In genomic region chr18:58272209-58272608, GRCh38 we compare ENCODE assay signal across 16 cellular contexts.
"Had no signal": no experiment of that assay in that cellular context is flagged by ENCODE, and none has a peak within 500 bp of the region (broad histone marks: within the 10 kb centered on the region; RNA-seq: fewer than 3 reads in every experiment).

No MANE protein-coding gene starts in this region.

- H3K4me3 ChIP-seq: ascending aorta, gastrocnemius medialis, lower lobe of right lung, pancreas, sigmoid colon, tibial nerve had no signal

- H3K4me1 ChIP-seq: ascending aorta, tibial nerve had no signal

- H3K9me3 ChIP-seq: ascending aorta, gastrocnemius medialis, lower lobe of right lung, neutrophil, pancreas, sigmoid colon, tibial nerve had no signal

- H3K27ac ChIP-seq: ascending aorta, neutrophil, sigmoid colon, tibial nerve, WERI-Rb-1 had no signal

- H3K36me3 ChIP-seq: ascending aorta, gastrocnemius medialis, lower lobe of right lung, neutrophil, pancreas, sigmoid colon, tibial nerve, WERI-Rb-1 had no signal

- H3K27me3 ChIP-seq: ascending aorta, gastrocnemius medialis, neutrophil, pancreas, sigmoid colon, tibial nerve had no signal

- ATAC-seq: esophagus mucosa; gastrocnemius medialis; lower lobe of right lung; pancreas; stimulated activated naive CD8-positive, alpha-beta T cell treated with anti-CD3 and anti-CD28 coated beads, Interleukin-15, Interleukin-2, amounts not matched to agents 100 U/mL and 50 U/mL, for 24 hours had no signal

- DNase-seq: activated CD4-positive, alpha-beta T cell treated with anti-CD3 and anti-CD28 coated beads for 1 hour; activated CD4-positive, alpha-beta T cell treated with anti-CD3 and anti-CD28 coated beads, Interleukin-2, amount 50 U/mL, for 4 hours; activated gamma-delta T cell; cerebellar nuclear complex; effector CD4-positive, alpha-beta T cell; gastrocnemius medialis; immature natural killer cell; lower lobe of right lung; pancreas; sigmoid colon; stimulated activated naive CD8-positive, alpha-beta T cell treated with anti-CD3 and anti-CD28 coated beads, Interleukin-15, Interleukin-2, amounts not matched to agents 100 U/mL and 50 U/mL, for 24 hours; WERI-Rb-1 had no signal
